In the genomic region with DNA sequence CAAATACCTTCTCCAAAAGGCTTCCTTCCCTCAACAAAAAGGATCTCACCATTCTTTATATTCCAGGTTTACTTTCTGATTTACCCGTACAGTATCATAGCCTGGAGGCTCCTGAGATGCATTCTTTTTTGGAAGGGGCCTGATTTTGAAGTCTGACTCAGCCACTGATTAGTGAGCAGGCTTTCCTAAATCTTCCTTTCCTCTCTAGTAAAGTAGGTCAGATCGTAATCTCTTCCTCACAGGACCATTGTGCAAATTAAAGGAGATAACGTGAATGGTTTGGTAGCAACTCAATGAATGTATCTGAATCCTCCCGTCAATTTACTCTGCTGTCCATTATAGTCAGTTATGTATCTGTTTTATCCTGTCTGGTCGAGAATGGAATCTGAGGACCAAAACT, we compare ENCODE assay signal across 33 cellular contexts.
"Had no signal": no experiment of that assay in that cellular context is flagged by ENCODE, and none has a peak within 500 bp of the region (broad histone marks: within the 10 kb centered on the region; RNA-seq: fewer than 3 reads in every experiment).

No MANE protein-coding gene starts in this region.

- H3K27me3 ChIP-seq: ascending aorta, cardiac muscle cell, Peyer's patch had no signal

- DNase-seq: activated CD4-positive, alpha-beta T cell treated with anti-CD3 and anti-CD28 coated beads, Interleukin-2, amount 10 ng/mL, durations not matched to agents 24 days and 14 days; activated CD4-positive, alpha-beta T cell treated with anti-CD3 and anti-CD28 coated beads, Interleukin-2, amount 50 U/mL, for 4 hours; activated CD8-positive, alpha-beta T cell treated with anti-CD3 and anti-CD28 coated beads, Interleukin-2, amount 10 ng/mL, durations not matched to agents 7 days and 5 days; activated gamma-delta T cell; activated naive CD4-positive, alpha-beta T cell treated with Interleukin-2 at 50 U/mL for 16 hours; activated naive CD8-positive, alpha-beta T cell treated with anti-CD3 and anti-CD28 coated beads, Interleukin-2, amount 10 ng/mL, durations not matched to agents 7 days and 5 days; activated T-cell treated with anti-CD3 and anti-CD28 coated beads, Interleukin-2, amount 50 U/mL, for 24 hours; amygdala; NCI-H1092 treated with DMSO at 0.1 percent for 48 hours; NCI-H1417; NCI-H146; NCI-H187; NCI-H2029 treated with DMSO at 0.1 percent for 48 hours; NCI-H2107; NCI-H2171; NCI-H510A; NCI-H526; NCI-H748 treated with DMSO at 0.1 percent for 48 hours; Peyer's patch; RPMI8226; SIG-M5; SW 1271; T-helper 1 cell; T-helper 2 cell; T1000 had no signal

- ATAC-seq: activated CD8-positive, alpha-beta T cell treated with anti-CD3 and anti-CD28 coated beads, Interleukin-2, amount 10 ng/mL, durations not matched to agents 7 days and 5 days; K562; Right ventricle myocardium inferior had no signal

- H3K27ac Mint-ChIP-seq: activated CD4-positive, alpha-beta T cell treated with anti-CD3 and anti-CD28 coated beads, Interleukin-2, amount 10 ng/mL, durations not matched to agents 24 days and 14 days; activated CD8-positive, alpha-beta T cell treated with anti-CD3 and anti-CD28 coated beads, Interleukin-2, amount 10 ng/mL, durations not matched to agents 7 days and 5 days; activated naive CD4-positive, alpha-beta T cell treated with anti-CD3 and anti-CD28 coated beads, Interleukin-2, amount 50 U/mL, for 24 hours; activated naive CD8-positive, alpha-beta T cell treated with anti-CD3 and anti-CD28 coated beads, Interleukin-2, amount 10 ng/mL, durations not matched to agents 7 days and 5 days; activated T-cell treated with anti-CD3 and anti-CD28 coated beads, Interleukin-2, amount 50 U/mL, for 24 hours; activated T-helper 2 cell treated with anti-CD3 and anti-CD28 coated beads, Interferon-gamma antibody, Interleukin-2, Interleukin-4, amounts not matched to agents 10 μg/mL and 5 μg/mL and 100 μg/mL, durations not matched to agents 14 hours and 24 hours and 36 hours had no signal

- H3K36me3 ChIP-seq: ascending aorta, cardiac muscle cell, Peyer's patch had no signal

- H3K9me3 Mint-ChIP-seq: activated CD4-positive, alpha-beta T cell treated with anti-CD3 and anti-CD28 coated beads, Interleukin-2, amount 10 ng/mL, durations not matched to agents 24 days and 14 days; activated naive CD4-positive, alpha-beta T cell treated with anti-CD3 and anti-CD28 coated beads, Interleukin-2, amount 50 U/mL, for 24 hours; activated naive CD8-positive, alpha-beta T cell treated with anti-CD3 and anti-CD28 coated beads, Interleukin-2, amount 10 ng/mL, durations not matched to agents 7 days and 5 days; activated T-helper 2 cell treated with anti-CD3 and anti-CD28 coated beads, Interferon-gamma antibody, Interleukin-2, Interleukin-4, amounts not matched to agents 10 μg/mL and 5 μg/mL and 100 μg/mL, durations not matched to agents 14 hours and 24 hours and 36 hours had no signal

- H3K36me3 Mint-ChIP-seq: activated naive CD4-positive, alpha-beta T cell treated with anti-CD3 and anti-CD28 coated beads, Interleukin-2, amount 50 U/mL, for 24 hours; activated naive CD8-positive, alpha-beta T cell treated with anti-CD3 and anti-CD28 coated beads, Interleukin-2, amount 10 ng/mL, durations not matched to agents 7 days and 5 days had no signal

- H3K27me3 Mint-ChIP-seq: activated CD4-positive, alpha-beta T cell treated with anti-CD3 and anti-CD28 coated beads, Interleukin-2, amount 10 ng/mL, durations not matched to agents 24 days and 14 days; activated naive CD4-positive, alpha-beta T cell treated with anti-CD3 and anti-CD28 coated beads, Interleukin-2, amount 50 U/mL, for 24 hours; activated naive CD8-positive, alpha-beta T cell treated with anti-CD3 and anti-CD28 coated beads, Interleukin-2, amount 10 ng/mL, durations not matched to agents 7 days and 5 days; activated T-cell treated with anti-CD3 and anti-CD28 coated beads, Interleukin-2, amount 50 U/mL, for 24 hours; central memory CD8-positive, alpha-beta T cell had no signal

- H3K4me3 ChIP-seq: ascending aorta, cardiac muscle cell, K562, Peyer's patch, SK-N-MC had no signal

- H3K4me3 Mint-ChIP-seq: activated CD4-positive, alpha-beta T cell treated with anti-CD3 and anti-CD28 coated beads, Interleukin-2, amount 10 ng/mL, durations not matched to agents 24 days and 14 days; activated CD8-positive, alpha-beta T cell treated with anti-CD3 and anti-CD28 coated beads, Interleukin-2, amount 10 ng/mL, durations not matched to agents 7 days and 5 days; activated naive CD4-positive, alpha-beta T cell treated with anti-CD3 and anti-CD28 coated beads, Interleukin-2, amount 50 U/mL, for 24 hours; activated naive CD8-positive, alpha-beta T cell treated with anti-CD3 and anti-CD28 coated beads, Interleukin-2, amount 10 ng/mL, durations not matched to agents 7 days and 5 days; activated T-cell treated with anti-CD3 and anti-CD28 coated beads, Interleukin-2, amount 50 U/mL, for 24 hours; central memory CD8-positive, alpha-beta T cell had no signal

- H3K4me1 Mint-ChIP-seq: activated CD4-positive, alpha-beta T cell treated with anti-CD3 and anti-CD28 coated beads, Interleukin-2, amount 10 ng/mL, durations not matched to agents 24 days and 14 days; activated naive CD4-positive, alpha-beta T cell treated with anti-CD3 and anti-CD28 coated beads, Interleukin-2, amount 50 U/mL, for 24 hours; activated naive CD8-positive, alpha-beta T cell treated with anti-CD3 and anti-CD28 coated beads, Interleukin-2, amount 10 ng/mL, durations not matched to agents 7 days and 5 days; central memory CD8-positive, alpha-beta T cell had no signal

- H3K4me1 ChIP-seq: ascending aorta, Peyer's patch had no signal

- H3K9me3 ChIP-seq: ascending aorta, Peyer's patch had no signal

- H3K27ac ChIP-seq: ascending aorta, cardiac muscle cell, Peyer's patch, SK-N-MC had no signal
